8 cellular contexts compared by ENCODE assay signal in the genomic region with DNA sequence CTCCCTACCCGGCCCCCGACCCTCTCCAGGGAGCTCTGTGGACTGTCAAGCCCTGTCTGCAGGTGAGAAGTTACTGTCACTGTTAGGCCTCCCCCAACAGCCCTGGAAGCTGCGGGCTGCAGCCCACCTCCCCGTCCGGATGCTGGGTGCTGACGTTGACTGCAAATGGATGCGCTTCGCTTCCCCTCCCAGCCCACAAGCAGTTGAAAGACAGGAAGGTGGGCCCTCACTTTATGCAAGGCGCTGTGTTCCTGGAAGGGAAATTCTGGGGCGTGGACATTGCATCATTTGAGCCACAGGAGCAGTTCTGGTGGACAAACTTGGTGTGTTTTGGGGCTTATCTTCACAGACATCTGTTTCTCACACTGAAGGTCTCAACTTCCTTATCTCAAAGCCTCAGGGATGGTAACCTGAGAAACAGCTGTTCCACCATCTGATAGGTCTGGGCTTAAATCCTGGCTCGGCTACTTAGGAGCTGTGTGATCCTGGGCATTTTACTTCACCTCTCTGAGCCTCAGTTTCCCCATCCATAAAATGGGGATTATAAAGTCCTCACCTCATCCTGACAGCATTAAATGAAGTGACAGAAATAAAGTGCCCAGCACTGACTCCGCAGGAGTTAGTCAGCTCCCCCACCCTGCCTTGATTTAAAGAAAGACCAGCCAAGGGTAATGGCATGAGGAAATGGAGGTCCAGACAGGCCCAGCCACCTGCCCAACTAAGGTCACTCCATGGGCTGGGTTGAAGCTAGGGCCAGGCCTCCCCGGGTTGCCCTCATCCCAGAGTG.
A peak's percentile ranks its signal among the peaks of the same experiment; 100 is the strongest.
DNase-seq lines count a peak whose midpoint lies in the region; ATAC-seq and TF ChIP-seq lines count a peak whose summit lies in the region.

No MANE protein-coding gene starts in this region.

- peaks cover 6% of the 10 kb centered on the region for H3K36me3 Mint-ChIP-seq in effector memory CD8-positive, alpha-beta T cell (ENCODE audit: insufficient read depth)

- in situ Hi-C loops in GM13977 (cut with MboI; ENCODE audit: low pct_unique_long_range_greater_than_20kb, low sequenced_read_pairs, unreplicated experiment), result no loop called here

- peaks cover 17 to 22% of the 10 kb centered on the region in 2 donors for H3K4me1 Mint-ChIP-seq in effector memory CD8-positive, alpha-beta T cell (ENCODE audit: low read depth in 2 of 2)

- H3K27ac Mint-ChIP-seq in effector memory CD8-positive, alpha-beta T cell, result peak overlapping the region; percentile 86 to 88

- no peaks in the 10 kb centered on the region for H3K9me3 Mint-ChIP-seq in effector memory CD8-positive, alpha-beta T cell

- ATAC-seq in GM21825 (IDR thresholded peaks at IDR 0.05; ENCODE audit: unreplicated experiment), result peak; percentile 65
- ATAC-seq in effector memory CD8-positive, alpha-beta T cell (replicated peaks), result peak; percentile 91

- peak; percentile 79 for DNase-seq in GM13977 (ENCODE audit: low spot score)
- peak; percentile 58 for DNase-seq in SIG-M5 (lab: John Stamatoyannopoulos, UW)
- peak; percentile 23 to 48 (median 45) for DNase-seq in effector memory CD8-positive, alpha-beta T cell
- DNase-seq in NCI-H1436 (lab: John Stamatoyannopoulos, UW), result no peak
- DNase-seq in NCI-H748 treated with DMSO at 0.1 percent for 48 hours (lab: John Stamatoyannopoulos, UW), result no peak
- no peak for DNase-seq in midbrain (lab: John Stamatoyannopoulos, UW)
- no peak for DNase-seq in activated CD4-positive, CD25-positive, alpha-beta regulatory T cell (lab: John Stamatoyannopoulos, UW)

- H3K27me3 Mint-ChIP-seq in effector memory CD8-positive, alpha-beta T cell, result peaks cover 6 to 13% of the 10 kb centered on the region in 2 donors

- peak overlapping the region; percentile 30 to 37 for H3K4me3 Mint-ChIP-seq in effector memory CD8-positive, alpha-beta T cell

- no peak for TF ChIP-seq CTCF in GM13977 (IDR thresholded peaks at IDR 0.05; ENCODE audit: extremely low read depth, insufficient read depth, missing control alignments)

Comparison
In these comparisons a context has a peak if more than half of its experiments do, and no peak if none do; other contexts are left out.
1. DNase-seq: peak in GM13977 (single experiment), SIG-M5 (single experiment) and effector memory CD8-positive, alpha-beta T cell (3 of 3); none in NCI-H1436 (single experiment), NCI-H748 treated with DMSO at 0.1 percent for 48 hours (single experiment), midbrain (single experiment) and activated CD4-positive, CD25-positive, alpha-beta regulatory T cell (0 of 4).